ENCODE assay signal across 10 cellular contexts in genomic region chr16:75043175-75043937, GRCh38. TPM values are rescaled to one million over a fixed set of nuclear protein-coding genes. Genes with fewer than 3 reads are reported as not detected.
DNase-seq lines count a peak whose midpoint lies in the region; ATAC-seq and TF ChIP-seq lines count a peak whose summit lies in the region.
"Had no signal": no experiment of that assay in that cellular context is flagged by ENCODE, and none has a peak within 500 bp of the region (broad histone marks: within the 10 kb centered on the region; RNA-seq: fewer than 3 reads in every experiment).

No MANE protein-coding gene starts in this region.

- BruUV-seq in Caco-2 (replicated peaks; lab: Mats Ljungman, UMichigan), result no TSS peak

- H3F3A ChIP-seq in Loucy (ENCODE audit: low read depth), result peaks cover 36% of the 10 kb centered on the region

- no peak for TF ChIP-seq POLR2A in spleen (IDR thresholded peaks at IDR 0.05)

- H3K4me2 ChIP-seq in Loucy (ENCODE audit: low read depth, low read length, poor library complexity, severe bottlenecking), result peak overlapping the region; percentile 85

- DNase-seq in Caco-2, result no peak
- no peak for DNase-seq in left ventricle myocardium inferior
- DNase-seq in Ammon's horn (ENCODE audit: low spot score), result no peak
- DNase-seq in activated CD4-positive, alpha-beta T cell treated with anti-CD3 and anti-CD28 coated beads for 1 hour, result no peak
- DNase-seq in SHP77 treated with DMSO at 0.1 percent for 48 hours (lab: John Stamatoyannopoulos, UW), result no peak
- DNase-seq in spleen, result no peak
- DNase-seq: T1000 had no signal

- peaks cover 14% of the 10 kb centered on the region for H3K36me3 Mint-ChIP-seq in Caco-2 (ENCODE audit: insufficient read depth, unreplicated experiment)

- intact Hi-C loops in Caco-2 (cut with micrococcal nuclease; ENCODE audit: unreplicated experiment) (no loop called here), left ventricle myocardium inferior (cut with micrococcal nuclease) (loop anchor here (10.0 kb wide), 1 partner anchor 61 kb away; no protein-coding TSS in a partner anchor), spleen (cut with DNase I; ENCODE audit: low total_unique reads) (no loop called here)

- CTCF ChIA-PET in Caco-2 (lab: Charles Lee), result interaction anchor here (0.7 to 1.3 kb wide), 2 partner anchors 68 to 228 kb away, joined by 3 read pairs; no protein-coding TSS in a partner anchor

- H3K4me1 Mint-ChIP-seq in Caco-2 (ENCODE audit: low read depth, unreplicated experiment), result peaks cover 4% of the 10 kb centered on the region

- H3K4me3 Mint-ChIP-seq in Caco-2 (ENCODE audit: unreplicated experiment), result no peak overlapping the region

- H3K27me3 ChIP-seq in Caco-2 (replicated peaks; ENCODE audit: control insufficient read depth, insufficient read depth, low read length) (no peaks in the 10 kb centered on the region), Loucy (ENCODE audit: insufficient read depth, low read length, poor library complexity, severe bottlenecking) (no peaks in the 10 kb centered on the region), left ventricle myocardium inferior (ENCODE audit: low read depth) (no peaks in the 10 kb centered on the region), spleen (replicated peaks in 1 of 7) (no peaks in the 10 kb centered on the region)
- H3K27me3 ChIP-seq: cardiac muscle cell had no signal

- peaks cover 92% of the 10 kb centered on the region for H3K79me2 ChIP-seq in Loucy (ENCODE audit: insufficient read depth, low read length)

- H3K27me3 Mint-ChIP-seq in Caco-2 (ENCODE audit: insufficient read depth, unreplicated experiment), result no peaks in the 10 kb centered on the region

- peak overlapping the region; percentile 37 for H3K27ac Mint-ChIP-seq in Caco-2 (ENCODE audit: unreplicated experiment)

- peak overlapping the region; percentile 88 for H3K27ac ChIP-seq in left ventricle myocardium inferior (replicated peaks)
- no peak overlapping the region for H3K27ac ChIP-seq in spleen

- 89 to 94% (median 90%) methylated on average over 2 of the region's 2 CpGs for WGBS in spleen, 5 donors

- no peaks in the 10 kb centered on the region for H3K9me2 ChIP-seq in Loucy (replicated peaks; ENCODE audit: low read depth, low read length)

- no peaks in the 10 kb centered on the region for H3K4me1 ChIP-seq in Caco-2
- peaks cover 72% of the 10 kb centered on the region for H3K4me1 ChIP-seq in Loucy (ENCODE audit: insufficient read depth, low read length, poor library complexity, severe bottlenecking)
- peaks cover 76% of the 10 kb centered on the region for H3K4me1 ChIP-seq in left ventricle myocardium inferior
- H3K4me1 ChIP-seq in spleen, result peaks cover 0 to 20% (median 0%) of the 10 kb centered on the region in 6 donors

- peaks cover 6% of the 10 kb centered on the region for H3K9me3 Mint-ChIP-seq in Caco-2 (ENCODE audit: unreplicated experiment)

- ATAC-seq in GM21381 (IDR thresholded peaks at IDR 0.05; ENCODE audit: unreplicated experiment), result peak; percentile 82

- H3K4me3 ChIP-seq in Caco-2 (ENCODE audit: low read depth, low read length), result no peak overlapping the region
- H3K4me3 ChIP-seq in Loucy (ENCODE audit: low read length, poor library complexity, severe bottlenecking), result peak overlapping the region; percentile 64
- no peak overlapping the region for H3K4me3 ChIP-seq in left ventricle myocardium inferior
- no peak overlapping the region for H3K4me3 ChIP-seq in spleen
- H3K4me3 ChIP-seq: cardiac muscle cell had no signal

- H2AFZ ChIP-seq in Loucy (ENCODE audit: low read length), result no peak overlapping the region

- H3K36me3 ChIP-seq in Caco-2 (ENCODE audit: control insufficient read depth, insufficient read depth, low read length), result 0 out of 2 replicates have a peak, but pooled peaks cover 2% of the 10 kb centered on the region
- peaks cover 14% of the 10 kb centered on the region for H3K36me3 ChIP-seq in Loucy (ENCODE audit: insufficient read depth, low read length)
- H3K36me3 ChIP-seq in left ventricle myocardium inferior, result peaks cover under 1% of the 10 kb centered on the region
- no peaks in the 10 kb centered on the region for H3K36me3 ChIP-seq in spleen
- H3K36me3 ChIP-seq: cardiac muscle cell had no signal

- POLR2A ChIA-PET in Caco-2 (lab: Charles Lee), result no interaction called here

- H4K20me1 ChIP-seq in Loucy (ENCODE audit: insufficient read depth, low read length, poor library complexity, severe bottlenecking), result peaks cover 52% of the 10 kb centered on the region

- TF ChIP-seq CTCF in Caco-2 (IDR thresholded peaks at IDR 0.05; ENCODE audit: insufficient read depth in 1 of 2, low read depth in 1 of 2, low read length in 1 of 2, severe bottlenecking in 1 of 2, unreplicated experiment in 1 of 2) (no peak), Loucy (conservative IDR thresholded peaks at IDR 0.05; ENCODE audit: low read length) (no peak), left ventricle myocardium inferior (IDR thresholded peaks at IDR 0.05; ENCODE audit: borderline replicate concordance) (no peak), spleen (IDR thresholded peaks at IDR 0.05 in 8 of 11, conservative IDR thresholded peaks at IDR 0.05 in 3 of 11) (no peak)

- peak overlapping the region; percentile 91 for H3K9ac ChIP-seq in Loucy (ENCODE audit: low read depth, low read length, poor library complexity, severe bottlenecking)

- H3K9me3 ChIP-seq in Caco-2 (no peaks in the 10 kb centered on the region), Loucy (ENCODE audit: insufficient read depth, low read depth, low read length) (no peaks in the 10 kb centered on the region), left ventricle myocardium inferior (replicated peaks) (peaks cover 4% of the 10 kb centered on the region), spleen (peaks cover 0 to 3% (median under 1%) of the 10 kb centered on the region in 8 donors)

RNA-seq across cellular contexts. Expression of gene ZNRF1, which starts 44.5 kb away (rescaled TPM):
- total RNA-seq in Caco-2 (2022), result 68.6 and 73.8 TPM in 2 replicates
- total RNA-seq in left ventricle myocardium inferior, result 22.3 TPM
- 10 to 100 TPM in 1 of 7 donors, 1 to 10 TPM in 6; 3.7 to 13.4 (median 8.9) TPM for total RNA-seq in spleen
- 1 to 10 TPM; 1.4 to 2.4 (median 2.1) TPM for polyA plus RNA-seq in spleen

RNA-seq across cellular contexts. Expression of gene WDR59, which starts 58.4 kb away (rescaled TPM):
- total RNA-seq in Caco-2 (2022) (148 and 174 TPM in 2 replicates), left ventricle myocardium inferior (52.5 TPM), spleen (10 to 100 TPM; 26.1 to 76.7 (median 63.1) TPM)
- 10 to 100 TPM; 18.1 to 32.0 (median 28.0) TPM for polyA plus RNA-seq in spleen
